8 cellular contexts compared by ENCODE assay signal in the genomic region with DNA sequence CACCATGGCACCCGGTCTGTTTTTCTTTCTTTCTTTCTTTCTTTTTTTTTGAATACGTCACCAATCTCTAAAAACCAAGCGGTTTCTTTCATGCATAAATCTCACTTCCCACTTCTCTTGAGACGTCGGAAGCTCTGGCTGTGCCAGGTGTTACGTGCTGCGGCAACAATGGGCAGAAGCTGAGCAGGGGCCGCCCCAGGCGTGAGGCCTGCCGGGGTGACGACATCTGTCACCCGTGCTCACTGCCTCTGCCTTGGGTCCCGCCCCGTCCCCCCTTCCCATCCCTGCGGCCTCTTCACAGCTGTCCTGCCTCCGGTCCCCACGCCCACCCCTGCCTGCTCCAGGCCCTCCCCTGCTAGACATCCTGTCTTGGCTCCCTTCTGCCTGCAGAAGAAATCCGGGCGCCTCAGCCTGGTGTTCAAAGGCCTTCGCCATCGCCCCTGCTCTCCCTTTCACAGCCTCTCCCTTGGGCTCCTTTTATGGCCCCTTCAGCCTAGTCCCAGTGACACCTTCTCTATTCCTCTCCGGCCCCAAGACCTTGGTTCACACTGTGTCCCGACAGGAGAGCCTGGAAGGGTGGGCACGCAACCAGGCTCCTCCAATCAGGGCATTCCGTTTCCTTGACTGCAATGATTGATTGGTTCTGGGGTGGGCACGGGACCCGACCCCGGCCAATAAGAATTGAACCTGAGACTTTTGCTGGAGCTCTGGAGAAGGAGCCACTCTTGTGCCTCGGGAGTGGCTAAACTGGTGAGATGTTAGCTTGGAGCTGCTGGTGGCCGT. TPM values are rescaled to one million over a fixed set of nuclear protein-coding genes. Genes with fewer than 3 reads are reported as not detected.
DNase-seq lines count a peak whose midpoint lies in the region; ATAC-seq and TF ChIP-seq lines count a peak whose summit lies in the region.

No MANE protein-coding gene starts in this region.

- DNase-seq in GM06990 (ENCODE audit: extremely low read depth, insufficient read length) (peak; percentile 93), left lung (peak; percentile 61 to 86), cerebellum (ENCODE audit: low spot score) (no peak), NCI-H510A treated with DMSO at 0.1 percent for 48 hours (lab: John Stamatoyannopoulos, UW) (no peak), NCI-H2107 (lab: John Stamatoyannopoulos, UW) (no peak)
- DNase-seq in Jurkat, Clone E6-1 (ENCODE audit: low read depth, low spot score): peak; percentile 96
- DNase-seq in activated CD4-positive, alpha-beta T cell treated with anti-CD3 and anti-CD28 coated beads, Interleukin-2, amount 50 U/mL, for 48 hours: peak; percentile 75 to 80

- intact Hi-C loops in left lung (cut with DNase I): loop anchor here in 1 of 2 donors (10.0 kb wide), 1 partner anchor 93 kb away; no protein-coding TSS in a partner anchor

- peaks cover 3 to 49% of the 10 kb centered on the region in 2 donors for H3K4me1 ChIP-seq in left lung

- ATAC-seq in GM21526 (IDR thresholded peaks at IDR 0.05; ENCODE audit: low FRiP score, unreplicated experiment) (peak; percentile 71), left lung (peak; percentile 26)

- H3K27me3 ChIP-seq in GM06990 (replicated peaks; ENCODE audit: control insufficient read depth, insufficient read depth, low read length) (no peaks in the 10 kb centered on the region), left lung (no peaks in the 10 kb centered on the region)

- H3K4me3 ChIP-seq in GM06990 (replicated peaks; ENCODE audit: low read depth, low read length): no peak overlapping the region
- H3K4me3 ChIP-seq in Jurkat, Clone E6-1 (ENCODE audit: low read length): peak overlapping the region; percentile 50
- H3K4me3 ChIP-seq in left lung: no peak overlapping the region

- TF ChIP-seq CTCF in GM06990 (IDR thresholded peaks at IDR 0.05; ENCODE audit: insufficient read depth, low read length, poor library complexity, severe bottlenecking) (no peak), left lung (IDR thresholded peaks at IDR 0.05) (no peak)

- no peaks in the 10 kb centered on the region for H3K9me3 ChIP-seq in left lung

- peak overlapping the region in 1 of 2 donors; percentile 55 for H3K27ac ChIP-seq in left lung

- H3K36me3 ChIP-seq in GM06990 (ENCODE audit: control insufficient read depth, insufficient read depth, low read length) (no peaks in the 10 kb centered on the region), left lung (no peaks in the 10 kb centered on the region)

RNA-seq across cellular contexts. Expression of gene P2RX1, which starts 4.8 kb away (rescaled TPM):
- not detected for polyA plus RNA-seq in Jurkat, Clone E6-1 (2012; ENCODE audit: insufficient read depth, insufficient read length)
- total RNA-seq in left lung (10 to 100 TPM in 1 of 2 donors, 1 to 10 TPM in 1; 3.9 to 12.1 TPM), cerebellum (0.27 TPM)

RNA-seq across cellular contexts. Expression of gene CAMKK1, which starts 18.6 kb away (rescaled TPM):
- polyA plus RNA-seq in Jurkat, Clone E6-1 (2012; ENCODE audit: insufficient read depth, insufficient read length): 6.5 TPM
- total RNA-seq in left lung: 10 to 100 TPM in 1 of 2 donors, 1 to 10 TPM in 1; 3.9 to 13.4 TPM
- 11.8 TPM for total RNA-seq in cerebellum

RNA-seq across cellular contexts. Expression of gene ATP2A3, which starts 52.8 kb away (rescaled TPM):
- polyA plus RNA-seq in Jurkat, Clone E6-1 (2012; ENCODE audit: insufficient read depth, insufficient read length): 240 TPM
- total RNA-seq in left lung (10 to 100 TPM; 12.7 to 53.5 TPM), cerebellum (2.0 TPM)

Comparison
In these comparisons a context has a peak if more than half of its experiments do, and no peak if none do; other contexts are left out.
1. DNase-seq: peak in GM06990 (single experiment), Jurkat, Clone E6-1 (single experiment), activated CD4-positive, alpha-beta T cell treated with anti-CD3 and anti-CD28 coated beads, Interleukin-2, amount 50 U/mL, for 48 hours (2 of 2) and left lung (2 of 2); none in cerebellum (single experiment), NCI-H510A treated with DMSO at 0.1 percent for 48 hours (single experiment) and NCI-H2107 (single experiment).